In genomic region chr20:58908941-58909340, GRCh38 we compare ENCODE assay signal across 15 cellular contexts. TPM values are rescaled to one million over a fixed set of nuclear protein-coding genes. Genes with fewer than 3 reads are reported as not detected.
DNase-seq lines count a peak whose midpoint lies in the region; ATAC-seq and TF ChIP-seq lines count a peak whose summit lies in the region.
"Had no signal": no experiment of that assay in that cellular context is flagged by ENCODE, and none has a peak within 500 bp of the region (broad histone marks: within the 10 kb centered on the region; RNA-seq: fewer than 3 reads in every experiment).

No MANE protein-coding gene starts in this region.

- no peak overlapping the region for H3K27ac Mint-ChIP-seq in CD4-positive, CD25-positive, alpha-beta regulatory T cell

- no peaks in the 10 kb centered on the region for H4K20me1 ChIP-seq in Karpas-422 (ENCODE audit: insufficient read depth, low read depth, low read length)

- H3K4me1 ChIP-seq in CD4-positive, CD25-positive, alpha-beta regulatory T cell (ENCODE audit: control insufficient read depth, insufficient read depth, low read length, poor library complexity, severe bottlenecking), result peaks cover 28% of the 10 kb centered on the region
- peaks cover 68% of the 10 kb centered on the region for H3K4me1 ChIP-seq in Karpas-422 (ENCODE audit: low read length)
- peaks cover 16 to 62% (median 44%) of the 10 kb centered on the region in 9 donors for H3K4me1 ChIP-seq in heart right ventricle
- H3K4me1 ChIP-seq in spleen, result peaks cover 31 to 80% (median 40%) of the 10 kb centered on the region in 6 donors

- H3K36me3 ChIP-seq in CD4-positive, CD25-positive, alpha-beta regulatory T cell (ENCODE audit: control insufficient read depth, insufficient read depth, low read length), result peaks cover 70% of the 10 kb centered on the region
- H3K36me3 ChIP-seq in Karpas-422 (ENCODE audit: insufficient read depth, low read length) (peaks cover 60% of the 10 kb centered on the region), heart right ventricle (peaks cover 0 to 81% (median 56%) of the 10 kb centered on the region in 9 donors), spleen (peaks cover 13 to 74% (median 65%) of the 10 kb centered on the region in 6 donors)

- intact Hi-C loops in heart right ventricle (cut with DNase I) (loop anchor here in 4 of 10 donors (5.0 kb wide), 2 partner anchors 73 to 123 kb away; partner anchors contain the start of genes ATP5F1E (in 3 of the 4) and NELFCD (in 1 of the 4)), spleen (cut with DNase I; ENCODE audit: low total_unique reads) (loop anchor here (10.0 kb wide), 1 partner anchor 66 kb away; no protein-coding TSS in a partner anchor)

- no peak for TF ChIP-seq CTCF in heart right ventricle (IDR thresholded peaks at IDR 0.05)
- TF ChIP-seq CTCF in spleen (IDR thresholded peaks at IDR 0.05 in 8 of 11, conservative IDR thresholded peaks at IDR 0.05 in 3 of 11), result no peak

- no peak overlapping the region for H3K4me3 ChIP-seq in CD4-positive, CD25-positive, alpha-beta regulatory T cell (ENCODE audit: low read depth, low read length)
- H3K4me3 ChIP-seq in Karpas-422 (ENCODE audit: low read length) (no peak overlapping the region), heart right ventricle (no peak overlapping the region), spleen (no peak overlapping the region)

- no peaks in the 10 kb centered on the region for H3K9me3 ChIP-seq in CD4-positive, CD25-positive, alpha-beta regulatory T cell (ENCODE audit: control insufficient read depth in 2 of 2, low read length in 2 of 2)
- H3K9me3 ChIP-seq in Karpas-422 (ENCODE audit: low read length), result no peaks in the 10 kb centered on the region
- no peaks in the 10 kb centered on the region for H3K9me3 ChIP-seq in heart right ventricle
- H3K9me3 ChIP-seq in spleen, result no peaks in the 10 kb centered on the region

- DNase-seq in CD4-positive, CD25-positive, alpha-beta regulatory T cell, result no peak
- DNase-seq in Karpas-422 (no peak), heart right ventricle (no peak), spleen (no peak), NOMO-1 treated with DMSO at 0.1 percent for 48 hours (lab: John Stamatoyannopoulos, UW; ENCODE audit: unreplicated experiment) (no peak), COLO829 (ENCODE audit: low spot score) (no peak), HT-29 (ENCODE audit: low spot score) (no peak)
- no peak for DNase-seq in activated CD4-positive, CD25-positive, alpha-beta regulatory T cell (lab: John Stamatoyannopoulos, UW)
- DNase-seq: activated gamma-delta T cell, C1 segment of cervical spinal cord, hypothalamus, NCI-H2029 treated with DMSO at 0.1 percent for 48 hours, NCI-H774, SHP77 had no signal

- H3K9ac ChIP-seq in Karpas-422 (ENCODE audit: low read length), result no peak overlapping the region

- peak overlapping the region; percentile 67 for H3K27ac ChIP-seq in CD4-positive, CD25-positive, alpha-beta regulatory T cell (ENCODE audit: insufficient read depth, low read length, poor library complexity, severe bottlenecking)
- 0 out of 2 replicates have a peak overlapping the region, but pooled peaks have one; percentile 96 for H3K27ac ChIP-seq in Karpas-422 (ENCODE audit: low read length)
- peak overlapping the region; percentile 44 to 93 (median 82) for H3K27ac ChIP-seq in heart right ventricle
- H3K27ac ChIP-seq in spleen, result peak overlapping the region in 7 of 8 donors; percentile 77 to 86 (median 83)

- H3K4me3 Mint-ChIP-seq in CD4-positive, CD25-positive, alpha-beta regulatory T cell, result no peak overlapping the region

- no peaks in the 10 kb centered on the region for H3K27me3 ChIP-seq in CD4-positive, CD25-positive, alpha-beta regulatory T cell (ENCODE audit: control insufficient read depth, insufficient read depth, low read length)
- H3K27me3 ChIP-seq in Karpas-422 (ENCODE audit: low read length) (no peaks in the 10 kb centered on the region), heart right ventricle (no peaks in the 10 kb centered on the region), spleen (replicated peaks in 1 of 7) (no peaks in the 10 kb centered on the region)

- 47 to 62% methylated on average over 9 of the region's 9 CpGs for WGBS in heart right ventricle, 2 donors
- 69 to 87% (median 81%) methylated on average over 9 of the region's 9 CpGs for WGBS in spleen, 5 donors

- no peak overlapping the region for H3K4me2 ChIP-seq in Karpas-422 (ENCODE audit: low read depth, low read length, poor library complexity, severe bottlenecking)

- no peak overlapping the region for H2AFZ ChIP-seq in Karpas-422 (ENCODE audit: low read length)

- peaks cover 57% of the 10 kb centered on the region for H3K36me3 Mint-ChIP-seq in CD4-positive, CD25-positive, alpha-beta regulatory T cell

- no peak for ATAC-seq in CD4-positive, CD25-positive, alpha-beta regulatory T cell (ENCODE audit: low read depth in 2 of 2)
- ATAC-seq in heart right ventricle, result peak in 4 of 8 donors; percentile 11 to 27 (median 19)

- H3K4me1 Mint-ChIP-seq in CD4-positive, CD25-positive, alpha-beta regulatory T cell, result peaks cover 20 to 51% (median 37%) of the 10 kb centered on the region in 4 donors

- no peaks in the 10 kb centered on the region for H3K27me3 Mint-ChIP-seq in CD4-positive, CD25-positive, alpha-beta regulatory T cell
- H3K27me3 Mint-ChIP-seq: central memory CD8-positive, alpha-beta T cell had no signal

- H3K79me2 ChIP-seq in Karpas-422 (ENCODE audit: low read length), result no peaks in the 10 kb centered on the region

- no peak for TF ChIP-seq POLR2A in spleen (IDR thresholded peaks at IDR 0.05)

- H3K9me3 Mint-ChIP-seq in CD4-positive, CD25-positive, alpha-beta regulatory T cell, result no peaks in the 10 kb centered on the region
- H3K9me3 Mint-ChIP-seq: central memory CD8-positive, alpha-beta T cell had no signal

- no peaks in the 10 kb centered on the region for H3K9me2 ChIP-seq in Karpas-422 (replicated peaks; ENCODE audit: insufficient read depth, low read length)

RNA-seq across cellular contexts. Expression of gene GNAS, which starts 56.4 kb away (rescaled TPM):
- total RNA-seq in CD4-positive, CD25-positive, alpha-beta regulatory T cell, result 890 TPM
- polyA plus RNA-seq in CD4-positive, CD25-positive, alpha-beta regulatory T cell, result 100 to 1,000 TPM; 127 to 171 (median 154) TPM
- 600 and 624 TPM in 2 replicates for total RNA-seq in Karpas-422 (2014; rRNA removed; shearing (Covaris generic); ENCODE audit: low replicate concordance)
- total RNA-seq in heart right ventricle (1,000 to 10,000 TPM; 1,348 to 2,208 (median 1,783) TPM), spleen (100 to 1,000 TPM; 745 to 849 (median 769) TPM)
- polyA plus RNA-seq in heart right ventricle (1,000 to 10,000 TPM; 1,614 to 5,181 TPM), spleen (100 to 1,000 TPM; 722 to 854 (median 771) TPM)
- total RNA-seq in HT-29 (2014; rRNA removed; shearing (Covaris generic)), result 805 and 888 TPM in 2 replicates

RNA-seq across cellular contexts. Expression of gene GNAS-AS1, which starts 58.2 kb away (rescaled TPM):
- 0.54 TPM for total RNA-seq in CD4-positive, CD25-positive, alpha-beta regulatory T cell
- polyA plus RNA-seq in CD4-positive, CD25-positive, alpha-beta regulatory T cell, result not detected
- 4.0 and 6.3 TPM in 2 replicates for total RNA-seq in Karpas-422 (2014; rRNA removed; shearing (Covaris generic); ENCODE audit: low replicate concordance)
- total RNA-seq in heart right ventricle (1 to 10 TPM in 1 of 10 donors, under 1 TPM in 9; 0.15 to 1.5 (median 0.41) TPM), spleen (1 to 10 TPM in 2 of 7 donors, under 1 TPM in 3, not detected in 2; 0.44 to 1.1 (median 0.70) TPM)
- polyA plus RNA-seq in heart right ventricle (1 to 10 TPM in 1 of 2 donors, under 1 TPM in 1; 0.06 to 1.1 TPM), spleen (under 1 TPM; 0.18 to 0.32 (median 0.22) TPM)
- total RNA-seq in HT-29 (2014; rRNA removed; shearing (Covaris generic)), result not detected in 2 replicates
